10 cellular contexts compared by ENCODE assay signal in the genomic region with DNA sequence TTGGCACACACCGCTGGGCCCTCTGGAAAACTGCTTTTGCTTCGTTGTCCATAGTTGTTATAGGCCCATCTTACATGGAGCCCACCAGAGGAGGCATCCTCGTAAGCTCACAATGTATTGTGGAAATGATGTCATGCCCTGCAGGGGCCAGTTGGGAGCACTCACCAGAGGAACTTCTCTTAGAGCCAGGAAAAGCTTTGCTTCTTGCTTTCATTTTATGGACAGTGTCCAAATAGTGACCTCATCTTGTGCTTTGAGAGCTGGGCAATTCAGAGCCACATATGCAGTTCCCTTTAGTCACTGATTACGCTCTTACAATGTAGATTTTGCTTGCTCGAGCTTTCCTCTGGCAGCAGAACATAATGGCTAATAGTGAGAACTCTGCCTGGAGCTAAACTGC.
A peak's percentile ranks its signal among the peaks of the same experiment; 100 is the strongest.
DNase-seq lines count a peak whose midpoint lies in the region; TF ChIP-seq lines count a peak whose summit lies in the region.
"Had no signal": no experiment of that assay in that cellular context is flagged by ENCODE, and none has a peak within 500 bp of the region (broad histone marks: within the 10 kb centered on the region; RNA-seq: fewer than 3 reads in every experiment).

No MANE protein-coding gene starts in this region.

- TF ChIP-seq POLR2A in adrenal gland (IDR thresholded peaks at IDR 0.05), result no peak

- H3K4me3 ChIP-seq in AG10803 (ENCODE audit: low read length) (no peak overlapping the region), endodermal cell (ENCODE audit: low read length) (no peak overlapping the region), coronary artery (no peak overlapping the region), adrenal gland (no peak overlapping the region)

- H3K27me3 ChIP-seq in endodermal cell (ENCODE audit: control insufficient read depth, insufficient read depth, low read length, poor library complexity, severe bottlenecking), result no peaks in the 10 kb centered on the region
- no peaks in the 10 kb centered on the region for H3K27me3 ChIP-seq in adrenal gland

- H3K9me3 ChIP-seq in endodermal cell (ENCODE audit: control insufficient read depth, low read length) (no peaks in the 10 kb centered on the region), adrenal gland (replicated peaks in 1 of 3) (no peaks in the 10 kb centered on the region)

- no peaks in the 10 kb centered on the region for H3K36me3 Mint-ChIP-seq in endodermal cell (ENCODE audit: low read depth)
- H3K36me3 Mint-ChIP-seq: activated naive CD4-positive, alpha-beta T cell treated with anti-CD3 and anti-CD28 coated beads, Interleukin-2, amount 50 U/mL, for 24 hours had no signal

- 66 to 83% methylated on average over 3 to 5 of the region's 5 CpGs for WGBS in endodermal cell (ENCODE audit: insufficient coverage in 1 of 2, insufficient read length in 1 of 2), 2 experiments
- WGBS in adrenal gland, 4 donors, result 37 to 52% (median 41%) methylated on average over 5 of the region's 5 CpGs

- no peak overlapping the region for H3K27ac Mint-ChIP-seq in endodermal cell
- H3K27ac Mint-ChIP-seq: activated naive CD4-positive, alpha-beta T cell treated with anti-CD3 and anti-CD28 coated beads, Interleukin-2, amount 50 U/mL, for 24 hours had no signal

- H3K27ac ChIP-seq in endodermal cell (ENCODE audit: low read depth, low read length) (no peak overlapping the region), coronary artery (peak overlapping the region in 1 of 2 donors; percentile 45), adrenal gland (no peak overlapping the region)

- no peaks in the 10 kb centered on the region for H3K4me1 Mint-ChIP-seq in endodermal cell
- H3K4me1 Mint-ChIP-seq: activated naive CD4-positive, alpha-beta T cell treated with anti-CD3 and anti-CD28 coated beads, Interleukin-2, amount 50 U/mL, for 24 hours had no signal

- H3K9me3 Mint-ChIP-seq in endodermal cell, result peaks cover 2% of the 10 kb centered on the region
- H3K9me3 Mint-ChIP-seq: activated naive CD4-positive, alpha-beta T cell treated with anti-CD3 and anti-CD28 coated beads, Interleukin-2, amount 50 U/mL, for 24 hours had no signal

- no peak overlapping the region for H3K9ac ChIP-seq in endodermal cell (ENCODE audit: extremely low read depth, low read length, poor library complexity, severe bottlenecking)

- H3K36me3 ChIP-seq in endodermal cell (ENCODE audit: control insufficient read depth, insufficient read depth, low read length), result no peaks in the 10 kb centered on the region
- H3K36me3 ChIP-seq in adrenal gland (replicated peaks in 1 of 2), result no peaks in the 10 kb centered on the region

- DNase-seq in AG10803 (ENCODE audit: low read depth) (peak; percentile 39), NCI-H460 (ENCODE audit: extremely low read depth, low read depth) (peak; percentile 5), endodermal cell (peak; percentile 42), medulla oblongata (ENCODE audit: extremely low spot score) (peak; percentile 77), NCI-H524 treated with DMSO at 0.1 percent for 48 hours (lab: John Stamatoyannopoulos, UW) (no peak), coronary artery (ENCODE audit: low spot score) (no peak), SKM-1 treated with dmso at 0.1 percent for 144 hours (lab: John Stamatoyannopoulos, UW; ENCODE audit: unreplicated experiment) (no peak), adrenal gland (no peak)
- DNase-seq: stimulated activated CD4-positive, alpha-beta T cell treated with anti-CD3 and anti-CD28 coated beads, Interleukin-4, amount 100 ng/mL, for 24 hours had no signal

- no peak for TF ChIP-seq CTCF in AG10803 (conservative IDR thresholded peaks at IDR 0.05; ENCODE audit: low read length)
- peak; percentile 18 for TF ChIP-seq CTCF in endodermal cell (conservative IDR thresholded peaks at IDR 0.05)
- TF ChIP-seq CTCF in coronary artery (IDR thresholded peaks at IDR 0.05), result no peak
- TF ChIP-seq CTCF in adrenal gland (IDR thresholded peaks at IDR 0.05), result no peak

- intact Hi-C loops in adrenal gland (cut with DNase I), result no loop called here

- H3K27me3 Mint-ChIP-seq in endodermal cell (ENCODE audit: insufficient read depth), result no peaks in the 10 kb centered on the region

- H3K4me1 ChIP-seq in endodermal cell (ENCODE audit: control insufficient read depth, insufficient read depth, low read length), result no peaks in the 10 kb centered on the region
- H3K4me1 ChIP-seq in adrenal gland (replicated peaks in 1 of 2), result no peaks in the 10 kb centered on the region

- no peak overlapping the region for H3K4me3 Mint-ChIP-seq in endodermal cell
- H3K4me3 Mint-ChIP-seq: activated naive CD4-positive, alpha-beta T cell treated with anti-CD3 and anti-CD28 coated beads, Interleukin-2, amount 50 U/mL, for 24 hours had no signal

Comparison
In these comparisons a context has a peak if more than half of its experiments do, and no peak if none do; other contexts are left out.
1. DNase-seq: peak in AG10803 (single experiment), NCI-H460 (single experiment), endodermal cell (single experiment) and medulla oblongata (single experiment); none in NCI-H524 treated with DMSO at 0.1 percent for 48 hours (single experiment), coronary artery (single experiment), SKM-1 treated with dmso at 0.1 percent for 144 hours (single experiment) and adrenal gland (0 of 7).